In the genomic region with DNA sequence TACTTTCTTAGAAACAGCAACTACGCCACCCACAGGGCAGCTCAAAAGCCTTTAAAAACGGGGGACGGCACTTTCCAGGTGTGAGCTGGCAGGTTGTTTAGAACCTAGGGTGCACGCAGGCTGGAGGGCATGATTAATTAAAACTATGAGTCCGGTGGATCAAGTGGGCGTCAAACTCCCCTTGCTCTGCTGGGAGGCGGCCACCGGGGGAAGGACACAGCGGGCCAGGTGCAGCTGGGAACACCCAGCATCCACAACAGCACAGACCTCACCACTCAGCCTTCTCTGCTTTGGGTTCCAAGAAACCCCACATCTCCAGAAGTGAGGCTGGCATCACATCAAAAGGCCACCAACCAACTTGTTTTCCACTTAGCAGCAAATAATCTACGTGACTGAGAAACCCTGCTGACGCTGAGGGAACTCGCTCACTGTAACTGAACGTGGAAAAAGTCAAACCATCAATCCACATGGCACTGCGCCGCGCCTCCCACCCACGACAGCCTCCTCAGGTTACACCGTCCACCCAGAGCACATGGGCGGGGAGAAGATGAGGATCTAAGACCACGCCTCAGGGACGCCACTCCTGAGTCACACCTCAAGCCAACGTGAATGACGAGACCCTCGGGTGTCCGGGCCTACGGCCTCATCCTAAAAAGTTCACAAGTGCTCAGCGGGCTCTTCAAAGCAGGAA, we compare ENCODE assay signal across 10 cellular contexts.
DNase-seq lines count a peak whose midpoint lies in the region; ATAC-seq and TF ChIP-seq lines count a peak whose summit lies in the region.
"Had no signal": no experiment of that assay in that cellular context is flagged by ENCODE, and none has a peak within 500 bp of the region (broad histone marks: within the 10 kb centered on the region; RNA-seq: fewer than 3 reads in every experiment).

No MANE protein-coding gene starts in this region.

- peak overlapping the region; percentile 86 for H3K27ac Mint-ChIP-seq in activated CD8-positive, alpha-beta T cell treated with anti-CD3 and anti-CD28 coated beads for 36 hours
- H3K27ac Mint-ChIP-seq in glutamatergic neuron (ENCODE audit: unreplicated experiment) = peak overlapping the region; percentile 17
- no peak overlapping the region for H3K27ac Mint-ChIP-seq in stimulated activated memory B cell treated with anti-CD40 and anti-IgM and Interleukin-4, amounts not matched to agents 10 μg/mL and 1 μg/mL and 100 μg/mL, for 72 hours

- POLR2A ChIA-PET in activated CD8-positive, alpha-beta T cell treated with anti-CD3 and anti-CD28 coated beads for 36 hours (lab: Charles Lee) = no interaction called here

- H3K36me3 Mint-ChIP-seq in activated CD8-positive, alpha-beta T cell treated with anti-CD3 and anti-CD28 coated beads for 36 hours (ENCODE audit: low read depth) = peaks cover 28% of the 10 kb centered on the region
- peaks cover 11% of the 10 kb centered on the region for H3K36me3 Mint-ChIP-seq in glutamatergic neuron (ENCODE audit: unreplicated experiment)
- H3K36me3 Mint-ChIP-seq in stimulated activated memory B cell treated with anti-CD40 and anti-IgM and Interleukin-4, amounts not matched to agents 10 μg/mL and 1 μg/mL and 100 μg/mL, for 72 hours = peaks cover 23% of the 10 kb centered on the region

- CTCF ChIA-PET in activated CD8-positive, alpha-beta T cell treated with anti-CD3 and anti-CD28 coated beads for 36 hours (lab: Charles Lee) = interaction anchor here (1.0 kb wide), 2 partner anchors 9 to 22 kb away, joined by 3 read pairs; no protein-coding TSS in a partner anchor

- intact Hi-C loops in activated CD8-positive, alpha-beta T cell treated with anti-CD3 and anti-CD28 coated beads for 36 hours (cut with micrococcal nuclease) = no loop called here

- TF ChIP-seq CTCF in LNCAP (IDR thresholded peaks at IDR 0.05) (peak; percentile 50), glutamatergic neuron (IDR thresholded peaks at IDR 0.05; ENCODE audit: partially characterized antibody, unreplicated experiment) (no peak)
- TF ChIP-seq CTCF in activated CD8-positive, alpha-beta T cell treated with anti-CD3 and anti-CD28 coated beads for 36 hours (IDR thresholded peaks at IDR 0.05) = no peak

- H3K4me1 Mint-ChIP-seq in activated CD8-positive, alpha-beta T cell treated with anti-CD3 and anti-CD28 coated beads for 36 hours (ENCODE audit: low read depth) = peaks cover 49% of the 10 kb centered on the region
- peaks cover 23% of the 10 kb centered on the region for H3K4me1 Mint-ChIP-seq in glutamatergic neuron (ENCODE audit: low read depth, unreplicated experiment)
- peaks cover 20% of the 10 kb centered on the region for H3K4me1 Mint-ChIP-seq in stimulated activated memory B cell treated with anti-CD40 and anti-IgM and Interleukin-4, amounts not matched to agents 10 μg/mL and 1 μg/mL and 100 μg/mL, for 72 hours

- H3K27me3 Mint-ChIP-seq in activated CD8-positive, alpha-beta T cell treated with anti-CD3 and anti-CD28 coated beads for 36 hours = no peaks in the 10 kb centered on the region
- H3K27me3 Mint-ChIP-seq in glutamatergic neuron (ENCODE audit: unreplicated experiment) = peaks cover 20% of the 10 kb centered on the region
- H3K27me3 Mint-ChIP-seq in stimulated activated memory B cell treated with anti-CD40 and anti-IgM and Interleukin-4, amounts not matched to agents 10 μg/mL and 1 μg/mL and 100 μg/mL, for 72 hours = no peaks in the 10 kb centered on the region

- H3K9me3 Mint-ChIP-seq in activated CD8-positive, alpha-beta T cell treated with anti-CD3 and anti-CD28 coated beads for 36 hours = peaks cover 9% of the 10 kb centered on the region
- H3K9me3 Mint-ChIP-seq in glutamatergic neuron (ENCODE audit: unreplicated experiment) = peaks cover 34% of the 10 kb centered on the region
- H3K9me3 Mint-ChIP-seq in stimulated activated memory B cell treated with anti-CD40 and anti-IgM and Interleukin-4, amounts not matched to agents 10 μg/mL and 1 μg/mL and 100 μg/mL, for 72 hours = no peaks in the 10 kb centered on the region

- DNase-seq in activated CD8-positive, alpha-beta T cell treated with anti-CD3 and anti-CD28 coated beads for 36 hours = peak; percentile 87
- no peak for DNase-seq in glutamatergic neuron
- DNase-seq in stimulated activated CD8-positive, alpha-beta memory T cell treated with anti-CD3 and anti-CD28 coated beads, Interleukin-4, amount 100 ng/mL, for 48 hours = peak; percentile 71
- no peak for DNase-seq in Kasumi-1 (lab: John Stamatoyannopoulos, UW)
- DNase-seq: dermis blood vessel endothelial cell, gastrocnemius medialis, NCI-H1436 treated with DMSO at 0.1 percent for 48 hours had no signal

- peak overlapping the region; percentile 16 for H3K4me3 Mint-ChIP-seq in activated CD8-positive, alpha-beta T cell treated with anti-CD3 and anti-CD28 coated beads for 36 hours
- no peak overlapping the region for H3K4me3 Mint-ChIP-seq in glutamatergic neuron (ENCODE audit: unreplicated experiment)
- H3K4me3 Mint-ChIP-seq in stimulated activated memory B cell treated with anti-CD40 and anti-IgM and Interleukin-4, amounts not matched to agents 10 μg/mL and 1 μg/mL and 100 μg/mL, for 72 hours = no peak overlapping the region

- peak; percentile 60 for ATAC-seq in activated CD8-positive, alpha-beta T cell treated with anti-CD3 and anti-CD28 coated beads for 36 hours
- ATAC-seq in stimulated activated memory B cell treated with anti-CD40 and anti-IgM and Interleukin-4, amounts not matched to agents 10 μg/mL and 1 μg/mL and 100 μg/mL, for 72 hours = no peak
- ATAC-seq in HG02970 (IDR thresholded peaks at IDR 0.05; ENCODE audit: low FRiP score, unreplicated experiment) = no peak
- ATAC-seq: gastrocnemius medialis had no signal

Comparison
In these comparisons a context has a peak if more than half of its experiments do, and no peak if none do; other contexts are left out.
1. DNase-seq: peak in activated CD8-positive, alpha-beta T cell treated with anti-CD3 and anti-CD28 coated beads for 36 hours (single experiment) and stimulated activated CD8-positive, alpha-beta memory T cell treated with anti-CD3 and anti-CD28 coated beads, Interleukin-4, amount 100 ng/mL, for 48 hours (single experiment); none in glutamatergic neuron (single experiment) and Kasumi-1 (0 of 2).